In the genomic region with DNA sequence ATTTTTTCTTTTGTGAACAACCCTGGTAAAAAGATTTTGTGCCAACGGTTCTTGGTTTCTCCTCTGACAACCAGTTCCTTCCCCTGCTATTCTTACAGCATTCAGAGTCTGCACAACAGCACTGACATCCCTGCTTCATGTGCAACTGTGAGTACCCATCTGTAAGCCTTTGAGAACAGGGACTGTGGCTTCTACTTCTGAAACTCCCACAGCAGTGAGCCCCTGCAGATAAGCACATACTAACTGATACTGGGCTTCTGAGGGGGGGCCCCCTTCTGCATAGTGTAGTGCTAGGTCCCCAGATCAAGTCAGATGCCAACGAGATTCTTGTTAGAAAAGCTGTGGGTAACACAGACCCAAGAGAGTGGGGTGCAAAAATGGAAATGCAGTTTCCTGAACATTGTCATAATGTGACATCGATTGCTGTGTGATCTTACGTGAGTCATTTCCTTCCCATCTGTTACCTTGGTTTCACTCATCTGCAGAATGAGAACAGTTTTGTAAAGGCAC, we compare ENCODE assay signal across 8 cellular contexts. TPM values are rescaled to one million over a fixed set of nuclear protein-coding genes. Genes with fewer than 3 reads are reported as not detected.
DNase-seq lines count a peak whose midpoint lies in the region; ATAC-seq and TF ChIP-seq lines count a peak whose summit lies in the region.

No MANE protein-coding gene starts in this region.

- H3K4me2 ChIP-seq in MM.1S (ENCODE audit: low read depth, low read length), result peak overlapping the region; percentile 79

- H3K9ac ChIP-seq in MM.1S (ENCODE audit: low read length), result peak overlapping the region; percentile 63
- H3K9ac ChIP-seq in colonic mucosa (ENCODE audit: low read depth in 2 of 2, low read length in 2 of 2), result no peak overlapping the region

- peak overlapping the region; percentile 46 for H2AFZ ChIP-seq in MM.1S (ENCODE audit: low read length)

- DNase-seq in MM.1S (peak; percentile 82), pons (ENCODE audit: low spot score) (no peak), colonic mucosa (no peak), NCI-H2081 (lab: John Stamatoyannopoulos, UW) (no peak)
- DNase-seq in activated T-cell treated with anti-CD3 and anti-CD28 coated beads, Interleukin-2, amount 50 U/mL, for 48 hours, result peak; percentile 82 to 85
- peak; percentile 44 to 57 for DNase-seq in stimulated activated CD4-positive, alpha-beta T cell treated with anti-CD3 and anti-CD28 coated beads, Interleukin-1b, Interleukin-23, amount 100 ng/mL, for 4 hours (ENCODE audit: low read depth in 2 of 2)

- peaks cover 31% of the 10 kb centered on the region for H3K4me1 ChIP-seq in MM.1S (ENCODE audit: low read length)
- no peaks in the 10 kb centered on the region for H3K4me1 ChIP-seq in colonic mucosa

- H3F3A ChIP-seq in MM.1S (ENCODE audit: insufficient read depth, low read length), result peaks cover 15% of the 10 kb centered on the region

- H3K9me2 ChIP-seq in MM.1S (replicated peaks; ENCODE audit: insufficient read depth, low read length), result no peaks in the 10 kb centered on the region

- H3K4me3 ChIP-seq in MM.1S (ENCODE audit: low read length), result peak overlapping the region; percentile 47
- H3K4me3 ChIP-seq in colonic mucosa, result no peak overlapping the region

- peak; percentile 17 for TF ChIP-seq POLR2A in GM10847 (IDR thresholded peaks at IDR 0.05; ENCODE audit: extremely low read depth, insufficient read length)

- H3K9me3 ChIP-seq in MM.1S (replicated peaks; ENCODE audit: insufficient read depth, low read length), result no peaks in the 10 kb centered on the region
- H3K9me3 ChIP-seq in colonic mucosa, result no peaks in the 10 kb centered on the region

- peak; percentile 76 for ATAC-seq in GM21737 (IDR thresholded peaks at IDR 0.05; ENCODE audit: unreplicated experiment)

- H3K27ac ChIP-seq in MM.1S (ENCODE audit: low read length), result peak overlapping the region; percentile 93
- H3K27ac ChIP-seq in colonic mucosa, result no peak overlapping the region

- no peaks in the 10 kb centered on the region for H4K20me1 ChIP-seq in MM.1S (ENCODE audit: insufficient read depth, low read length)

- H3K36me3 ChIP-seq in MM.1S (replicated peaks; ENCODE audit: insufficient read depth, low read length), result no peaks in the 10 kb centered on the region
- H3K36me3 ChIP-seq in colonic mucosa, result no peaks in the 10 kb centered on the region

- TF ChIP-seq CTCF in MM.1S (IDR thresholded peaks at IDR 0.05; ENCODE audit: low read length), result no peak
- no peak for TF ChIP-seq CTCF in colonic mucosa (IDR thresholded peaks at IDR 0.05)

- H3K27me3 ChIP-seq in MM.1S (replicated peaks; ENCODE audit: insufficient read depth, low read length), result no peaks in the 10 kb centered on the region
- no peaks in the 10 kb centered on the region for H3K27me3 ChIP-seq in colonic mucosa

- H3K79me2 ChIP-seq in MM.1S (ENCODE audit: low read length), result no peaks in the 10 kb centered on the region

- intact Hi-C loops in colonic mucosa (cut with DNase I), result no loop called here

RNA-seq across cellular contexts. Expression of a gene that starts 11.1 kb away (rescaled TPM):
- total RNA-seq in colonic mucosa, result 1 to 10 TPM; 2.1 to 4.2 TPM

Comparison
In these comparisons a context has a peak if more than half of its experiments do, and no peak if none do; other contexts are left out.
1. DNase-seq: peak in MM.1S (single experiment), activated T-cell treated with anti-CD3 and anti-CD28 coated beads, Interleukin-2, amount 50 U/mL, for 48 hours (2 of 2) and stimulated activated CD4-positive, alpha-beta T cell treated with anti-CD3 and anti-CD28 coated beads, Interleukin-1b, Interleukin-23, amount 100 ng/mL, for 4 hours (2 of 2); none in pons (single experiment), colonic mucosa (single experiment) and NCI-H2081 (0 of 2).